Comparison of ENCODE assay signal across 8 cellular contexts in the genomic region with DNA sequence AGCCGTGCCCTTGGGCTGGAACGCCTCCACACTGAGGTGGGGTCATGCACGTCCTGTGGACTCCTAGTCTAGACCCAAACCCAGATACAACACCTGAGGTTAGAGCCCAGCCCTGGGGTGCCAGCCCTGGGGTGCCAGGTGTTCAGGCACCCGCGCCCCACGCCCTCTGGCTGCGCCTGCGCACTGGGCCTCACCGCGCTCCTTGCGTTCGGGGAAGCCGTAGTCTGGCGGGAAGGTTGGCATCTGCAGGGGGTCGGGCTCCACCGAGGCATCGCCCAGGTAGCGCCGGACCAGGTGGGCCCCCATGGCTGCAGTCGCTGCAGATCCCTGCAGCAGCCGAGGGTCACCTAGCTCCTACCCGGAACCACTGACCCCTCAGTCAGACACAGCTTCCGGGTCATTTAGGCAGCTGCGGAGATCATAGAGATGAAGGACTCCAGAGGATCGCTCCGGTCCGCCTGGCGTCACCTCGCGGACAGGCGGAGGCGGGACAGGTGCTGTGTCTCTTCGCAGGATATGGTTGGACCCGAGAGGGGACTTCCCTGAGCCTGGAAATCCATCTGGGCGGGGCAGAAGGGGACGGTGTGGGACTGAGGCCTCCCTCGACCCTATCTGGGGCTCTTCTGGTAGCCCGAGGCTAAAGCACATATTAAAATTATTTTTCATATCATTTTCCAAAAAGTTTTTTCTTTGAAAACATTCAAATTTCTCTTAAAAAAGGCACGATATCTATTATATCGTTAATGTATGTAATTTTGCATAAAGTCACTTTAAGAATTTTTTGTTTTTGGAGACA. TPM values are rescaled to one million over a fixed set of nuclear protein-coding genes. Genes with fewer than 3 reads are reported as not detected.
DNase-seq lines count a peak whose midpoint lies in the region; ATAC-seq and TF ChIP-seq lines count a peak whose summit lies in the region.

A gene (minus strand): TSS at position 372 of the 796 bp plus-strand sequence. CDS start 66 bp downstream, at position 306.

- H3K14ac ChIP-seq in trophoblast cell (ENCODE audit: low read length): peak within 1 kb of the TSS; percentile 97

- H3K27me3 ChIP-seq in cardiac muscle cell (no peaks in the 10 kb centered on the region), trophoblast cell (ENCODE audit: insufficient read depth, low read length) (no peaks in the 10 kb centered on the region), transverse colon (no peaks in the 10 kb centered on the region)

- ATAC-seq in HG02763 (IDR thresholded peaks at IDR 0.05; ENCODE audit: unreplicated experiment): peak; percentile 82
- peak; percentile 96 for ATAC-seq in activated naive CD8-positive, alpha-beta T cell treated with anti-CD3 and anti-CD28 coated beads, Interleukin-2, amount 50 U/mL, for 24 hours

- H3K4me2 ChIP-seq in trophoblast cell (ENCODE audit: low read length): peak within 1 kb of the TSS; percentile 68

- H3K4me1 ChIP-seq in cardiac muscle cell (ENCODE audit: low read depth): peaks cover 7% of the 10 kb centered on the region
- peaks cover 6 to 7% of the 10 kb centered on the region in 2 experiments for H3K4me1 ChIP-seq in trophoblast cell (ENCODE audit: control insufficient read depth in 1 of 2, insufficient read depth in 2 of 2, low read length in 2 of 2)
- H3K4me1 ChIP-seq in transverse colon: peaks cover 16 to 49% (median 33%) of the 10 kb centered on the region in 4 donors

- peak within 1 kb of the TSS; percentile 94 for H3K4me3 Mint-ChIP-seq in activated naive CD8-positive, alpha-beta T cell treated with anti-CD3 and anti-CD28 coated beads, Interleukin-2, amount 50 U/mL, for 24 hours

- peak within 1 kb of the TSS; percentile 58 for H3K27ac ChIP-seq in cardiac muscle cell
- H3K27ac ChIP-seq in trophoblast cell (ENCODE audit: low read depth, low read length): no peak within 1 kb of the TSS
- peak within 1 kb of the TSS; percentile 84 to 88 (median 85) for H3K27ac ChIP-seq in transverse colon

- peak within 1 kb of the TSS; percentile 93 for H4K91ac ChIP-seq in trophoblast cell (ENCODE audit: low read depth, low read length)

- peak within 1 kb of the TSS; percentile 99 for H3K18ac ChIP-seq in trophoblast cell (ENCODE audit: low read length)

- H2BK120ac ChIP-seq in trophoblast cell (ENCODE audit: insufficient read depth, low read length, poor library complexity): peak within 1 kb of the TSS; percentile 79

- intact Hi-C loops in transverse colon (cut with DNase I; ENCODE audit: low total_unique reads): loop anchor here (2.0 kb wide), 1 partner anchor 117 kb away; no protein-coding TSS in a partner anchor

- TF ChIP-seq EP300 in transverse colon (IDR thresholded peaks at IDR 0.05; ENCODE audit: low read depth): no peak

- peak; percentile 71 for TF ChIP-seq POLR2A in transverse colon (IDR thresholded peaks at IDR 0.05)

- peak within 1 kb of the TSS; percentile 93 for H3K27ac Mint-ChIP-seq in activated naive CD8-positive, alpha-beta T cell treated with anti-CD3 and anti-CD28 coated beads, Interleukin-2, amount 50 U/mL, for 24 hours

- peak within 1 kb of the TSS; percentile 45 for H2AK5ac ChIP-seq in trophoblast cell (ENCODE audit: low read length)

- H3K36me3 ChIP-seq in cardiac muscle cell (no peaks in the 10 kb centered on the region), trophoblast cell (ENCODE audit: control insufficient read depth in 1 of 2, insufficient read depth in 2 of 2, low read length in 2 of 2) (peaks cover 9 to 11% of the 10 kb centered on the region in 2 experiments), transverse colon (peaks cover 0 to 6% (median 0%) of the 10 kb centered on the region in 4 donors)

- DNase-seq in NCI-H1417 (lab: John Stamatoyannopoulos, UW) (peak; percentile 81 to 97 (median 93)), SW 1271 (lab: John Stamatoyannopoulos, UW) (peak; percentile 87 to 95), cardiac muscle cell (ENCODE audit: low read depth in 1 of 2, low spot score in 1 of 2) (peak; percentile 92 to 96), trophoblast cell (peak; percentile 98), transverse colon (peak; percentile 93)
- DNase-seq in activated naive CD8-positive, alpha-beta T cell treated with anti-CD3 and anti-CD28 coated beads, Interleukin-2, amount 50 U/mL, for 24 hours: peak; percentile 91

- H3K79me2 ChIP-seq in trophoblast cell (ENCODE audit: control insufficient read depth, insufficient read depth, low read length, poor library complexity): peaks cover 10% of the 10 kb centered on the region

- H3K9me3 Mint-ChIP-seq in activated naive CD8-positive, alpha-beta T cell treated with anti-CD3 and anti-CD28 coated beads, Interleukin-2, amount 50 U/mL, for 24 hours: no peaks in the 10 kb centered on the region

- H3K36me3 Mint-ChIP-seq in activated naive CD8-positive, alpha-beta T cell treated with anti-CD3 and anti-CD28 coated beads, Interleukin-2, amount 50 U/mL, for 24 hours (ENCODE audit: low read depth): peaks cover 10% of the 10 kb centered on the region

- no peaks in the 10 kb centered on the region for H3K27me3 Mint-ChIP-seq in activated naive CD8-positive, alpha-beta T cell treated with anti-CD3 and anti-CD28 coated beads, Interleukin-2, amount 50 U/mL, for 24 hours

- peak within 1 kb of the TSS; percentile 90 for H2BK5ac ChIP-seq in trophoblast cell (ENCODE audit: low read depth, low read length, poor library complexity)

- peak within 1 kb of the TSS; percentile 87 for H2AFZ ChIP-seq in trophoblast cell (ENCODE audit: insufficient read depth, low read length, poor library complexity)

- no CpG with 5 or more reads among the region's 40 CpGs for WGBS in trophoblast cell (ENCODE audit: extremely low coverage, insufficient coverage, insufficient read length)
- 2 to 9% methylated on average over 4 to 39 of the region's 40 CpGs for WGBS in transverse colon (ENCODE audit: low coverage in 1 of 2), 2 donors

- peak within 1 kb of the TSS; percentile 93 for H3K9ac ChIP-seq in trophoblast cell (ENCODE audit: low read length)

- peaks cover 6% of the 10 kb centered on the region for H3K79me1 ChIP-seq in trophoblast cell (ENCODE audit: low read length)

- TF ChIP-seq CTCF in GM12873 (IDR thresholded peaks at IDR 0.05; ENCODE audit: insufficient read depth, low read depth, low read length, missing control alignments) (peak; percentile 89), cardiac muscle cell (IDR thresholded peaks at IDR 0.05; ENCODE audit: low read depth, low read length) (peak; percentile 66), transverse colon (IDR thresholded peaks at IDR 0.05) (peak; percentile 58 to 81 (median 67))

- in situ Hi-C loops in transverse colon (cut with MboI; ENCODE audit: low pct_ligation_motif_present in 1 of 4, low pct_unique_long_range_greater_than_20kb in 1 of 4, low sequenced_read_pairs in 3 of 4): loop anchor here (10.0 to 25.0 kb wide), 3 partner anchors 113 to 323 kb away; a partner anchor contains a TSS

- no peak within 1 kb of the TSS for H3K23ac ChIP-seq in trophoblast cell (ENCODE audit: low read length)

- peak within 1 kb of the TSS; percentile 85 for H3K4ac ChIP-seq in trophoblast cell (ENCODE audit: low read depth, low read length)

- H4K8ac ChIP-seq in trophoblast cell (ENCODE audit: low read depth, low read length): peak within 1 kb of the TSS; percentile 99

- peak within 1 kb of the TSS; percentile 96 for H3K4me3 ChIP-seq in cardiac muscle cell
- peak within 1 kb of the TSS; percentile 99 for H3K4me3 ChIP-seq in trophoblast cell (ENCODE audit: low read depth, low read length)
- H3K4me3 ChIP-seq in transverse colon: peak within 1 kb of the TSS; percentile 83 to 93 (median 86)

- no peak within 1 kb of the TSS for H2BK12ac ChIP-seq in trophoblast cell (ENCODE audit: low read length)

- H3K4me1 Mint-ChIP-seq in activated naive CD8-positive, alpha-beta T cell treated with anti-CD3 and anti-CD28 coated beads, Interleukin-2, amount 50 U/mL, for 24 hours: peaks cover 46% of the 10 kb centered on the region

- peak within 1 kb of the TSS; percentile 97 for H4K12ac ChIP-seq in trophoblast cell (ENCODE audit: low read depth, low read length)

- H3K9me3 ChIP-seq in cardiac muscle cell (ENCODE audit: low read depth) (no peaks in the 10 kb centered on the region), trophoblast cell (ENCODE audit: insufficient read depth, low read depth, low read length) (peaks cover 4% of the 10 kb centered on the region), transverse colon (no peaks in the 10 kb centered on the region)

RNA-seq across cellular contexts. Expression of the gene that starts here (rescaled TPM):
- total RNA-seq in cardiac muscle cell (381 and 600 TPM in 2 replicates), transverse colon (100 to 1,000 TPM; 380 to 710 (median 454) TPM)
- 445 and 518 TPM in 2 replicates for polyA plus RNA-seq in cardiac muscle cell
- 157 and 159 TPM in 2 replicates for polyA plus RNA-seq in trophoblast cell (2013)
